8 cellular contexts compared by ENCODE assay signal in genomic region chr3:57803647-57804081, GRCh38. TPM values are rescaled to one million over a fixed set of nuclear protein-coding genes. Genes with fewer than 3 reads are reported as not detected.
DNase-seq lines count a peak whose midpoint lies in the region; ATAC-seq and TF ChIP-seq lines count a peak whose summit lies in the region.

No MANE protein-coding gene starts in this region.

- H3K4me3 Mint-ChIP-seq in CD4-positive, alpha-beta memory T cell: peak overlapping the region; percentile 52 to 88 (median 74)
- peak overlapping the region; percentile 60 for H3K4me3 Mint-ChIP-seq in central memory CD8-positive, alpha-beta T cell

- H3K4me3 ChIP-seq in CD4-positive, alpha-beta memory T cell (ENCODE audit: low read length in 2 of 2): peak overlapping the region in 1 of 2 donors; percentile 25
- no peak overlapping the region for H3K4me3 ChIP-seq in MG63
- H3K4me3 ChIP-seq in lower lobe of right lung: no peak overlapping the region

- no peaks in the 10 kb centered on the region for H3K9me3 ChIP-seq in CD4-positive, alpha-beta memory T cell (ENCODE audit: control insufficient read depth in 1 of 2, low read length in 2 of 2)
- no peaks in the 10 kb centered on the region for H3K9me3 ChIP-seq in MG63
- H3K9me3 ChIP-seq in lower lobe of right lung: no peaks in the 10 kb centered on the region

- peak overlapping the region; percentile 26 to 93 (median 81) for H3K27ac Mint-ChIP-seq in CD4-positive, alpha-beta memory T cell
- peak overlapping the region; percentile 74 for H3K27ac Mint-ChIP-seq in central memory CD8-positive, alpha-beta T cell (ENCODE audit: low read depth)

- ATAC-seq in central memory CD8-positive, alpha-beta T cell (replicated peaks; ENCODE audit: extremely low read depth, poor library complexity, severe bottlenecking): peak; percentile 80
- ATAC-seq in lower lobe of right lung: peak; percentile 87 to 89
- no peak for ATAC-seq in GM19463 (IDR thresholded peaks at IDR 0.05; ENCODE audit: unreplicated experiment)
- ATAC-seq in HG03378 (IDR thresholded peaks at IDR 0.05; ENCODE audit: unreplicated experiment): no peak
- no peak for ATAC-seq in HG03196 (IDR thresholded peaks at IDR 0.05; ENCODE audit: unreplicated experiment)

- intact Hi-C loops in CD4-positive, alpha-beta memory T cell (cut with micrococcal nuclease): loop anchor here (5.0 kb wide), 1 partner anchor 46 kb away; the partner anchor contains the start of gene SLMAP
- intact Hi-C loops in lower lobe of right lung (cut with DNase I): no loop called here

- H3K4me1 Mint-ChIP-seq in CD4-positive, alpha-beta memory T cell: peaks cover 52 to 72% (median 65%) of the 10 kb centered on the region in 4 donors
- peaks cover 64% of the 10 kb centered on the region for H3K4me1 Mint-ChIP-seq in central memory CD8-positive, alpha-beta T cell

- peak overlapping the region; percentile 13 for H3K27ac ChIP-seq in CD4-positive, alpha-beta memory T cell (ENCODE audit: low read depth, low read length)
- H3K27ac ChIP-seq in lower lobe of right lung: no peak overlapping the region

- peaks cover 48% of the 10 kb centered on the region for H3K4me1 ChIP-seq in CD4-positive, alpha-beta memory T cell (ENCODE audit: insufficient read depth, low read length)
- H3K4me1 ChIP-seq in lower lobe of right lung: peaks cover 17% of the 10 kb centered on the region

- peak in 2 of 5 donors; percentile 9 to 15 for DNase-seq in CD4-positive, alpha-beta memory T cell
- DNase-seq in MG63 (peak; percentile 70), lower lobe of right lung (no peak), T-helper 9 cell (no peak)
- no peak for DNase-seq in central memory CD8-positive, alpha-beta T cell (ENCODE audit: low spot score in 2 of 2)

- POLR2A ChIA-PET in CD4-positive, alpha-beta memory T cell (lab: Charles Lee; ENCODE audit: partially characterized antibody): interaction anchor here (0.6 kb wide), 1 partner anchor 12 kb away, joined by 3 read pairs; no protein-coding TSS in a partner anchor

- peaks cover 0 to 3% (median 0%) of the 10 kb centered on the region in 8 donors for H3K9me3 Mint-ChIP-seq in CD4-positive, alpha-beta memory T cell
- no peaks in the 10 kb centered on the region for H3K9me3 Mint-ChIP-seq in central memory CD8-positive, alpha-beta T cell

- H3K27me3 ChIP-seq in CD4-positive, alpha-beta memory T cell (ENCODE audit: insufficient read depth, low read length): no peaks in the 10 kb centered on the region
- H3K27me3 ChIP-seq in MG63 (no peaks in the 10 kb centered on the region), lower lobe of right lung (ENCODE audit: low read depth) (no peaks in the 10 kb centered on the region)

- H3K36me3 Mint-ChIP-seq in CD4-positive, alpha-beta memory T cell: no peaks in the 10 kb centered on the region
- H3K36me3 Mint-ChIP-seq in central memory CD8-positive, alpha-beta T cell (ENCODE audit: insufficient read depth): peaks cover 6% of the 10 kb centered on the region

- H3K27me3 Mint-ChIP-seq in CD4-positive, alpha-beta memory T cell: no peaks in the 10 kb centered on the region
- no peaks in the 10 kb centered on the region for H3K27me3 Mint-ChIP-seq in central memory CD8-positive, alpha-beta T cell

- H3K36me3 ChIP-seq in CD4-positive, alpha-beta memory T cell (ENCODE audit: insufficient read depth, low read length): no peaks in the 10 kb centered on the region
- H3K36me3 ChIP-seq in MG63 (no peaks in the 10 kb centered on the region), lower lobe of right lung (no peaks in the 10 kb centered on the region)

- CTCF ChIA-PET in CD4-positive, alpha-beta memory T cell (lab: Charles Lee; ENCODE audit: partially characterized antibody): no interaction called here

- TF ChIP-seq CTCF in lower lobe of right lung (IDR thresholded peaks at IDR 0.05): no peak

RNA-seq across cellular contexts. Expression of gene SLMAP, which starts 47.6 kb away (rescaled TPM):
- 10 to 100 TPM; 58.6 to 69.0 TPM for total RNA-seq in CD4-positive, alpha-beta memory T cell
- 10 to 100 TPM; 17.5 to 27.4 TPM for polyA plus RNA-seq in CD4-positive, alpha-beta memory T cell
- total RNA-seq in MG63 (2014; rRNA removed; shearing (Covaris generic); ENCODE audit: low replicate concordance): 25.7 and 28.2 TPM in 2 replicates
- total RNA-seq in lower lobe of right lung: 66.3 TPM

Comparison
In these comparisons a context has a peak if more than half of its experiments do, and no peak if none do; other contexts are left out.
1. ATAC-seq: peak in central memory CD8-positive, alpha-beta T cell (single experiment) and lower lobe of right lung (2 of 2); none in GM19463 (single experiment), HG03378 (single experiment) and HG03196 (single experiment).